Comparison of ENCODE assay signal across 23 cellular contexts in the genomic region with DNA sequence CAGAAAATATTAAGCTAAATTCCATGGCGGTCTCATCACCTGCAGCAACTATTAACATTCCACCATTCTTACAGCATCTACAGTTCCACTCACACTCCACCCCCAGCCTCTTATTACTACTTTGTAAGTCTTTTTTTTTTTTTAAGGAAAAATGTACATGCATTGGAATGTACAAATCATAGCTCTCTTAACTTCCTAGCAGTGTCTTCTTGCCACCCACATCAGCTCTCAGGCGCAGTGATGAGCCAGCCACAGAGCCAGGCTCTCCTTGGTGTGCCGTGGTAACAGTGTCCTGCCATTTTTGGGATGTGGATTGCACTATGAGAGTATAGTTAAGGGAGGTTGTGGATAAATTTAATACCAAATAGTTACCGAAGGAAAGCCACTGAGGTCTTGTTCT. TPM values are rescaled to one million over a fixed set of nuclear protein-coding genes. Genes with fewer than 3 reads are reported as not detected.
DNase-seq lines count a peak whose midpoint lies in the region; ATAC-seq and TF ChIP-seq lines count a peak whose summit lies in the region.
"Had no signal": no experiment of that assay in that cellular context is flagged by ENCODE, and none has a peak within 500 bp of the region (broad histone marks: within the 10 kb centered on the region; RNA-seq: fewer than 3 reads in every experiment).

No MANE protein-coding gene starts in this region.

- TF ChIP-seq CTCF in SK-N-SH (IDR thresholded peaks at IDR 0.05) (no peak), IMR-90 (conservative IDR thresholded peaks at IDR 0.05; ENCODE audit: low read depth, low read length) (no peak), mesothelial cell of epicardium (IDR thresholded peaks at IDR 0.05; ENCODE audit: unreplicated experiment) (no peak)

- no peak overlapping the region for H2BK20ac ChIP-seq in IMR-90 (ENCODE audit: low read depth, low read length)

- H3K27me3 ChIP-seq in SK-N-SH (ENCODE audit: insufficient read depth), result no peaks in the 10 kb centered on the region
- no peaks in the 10 kb centered on the region for H3K27me3 ChIP-seq in IMR-90 (ENCODE audit: control insufficient read depth, insufficient read depth, low read length)
- H3K27me3 ChIP-seq: BLaER1 had no signal

- no peak overlapping the region for H2AK9ac ChIP-seq in IMR-90 (replicated peaks; ENCODE audit: low read depth, low read length, poor library complexity)

- H3K9me3 Mint-ChIP-seq in mesothelial cell of epicardium, result no peaks in the 10 kb centered on the region
- H3K9me3 Mint-ChIP-seq: CD4-positive, CD25-positive, alpha-beta regulatory T cell; CD8-positive, alpha-beta T cell; HFFc6 had no signal

- ATAC-seq in SK-N-SH treated with all-trans-retinoic acid at 6 μM for 48 hours (peak; percentile 32; the same call in 1 of the 3 replicates), IMR-90 (ENCODE audit: low read depth) (peak; percentile 69), HG02642 (IDR thresholded peaks at IDR 0.05; ENCODE audit: poor library complexity, unreplicated experiment) (no peak)
- ATAC-seq: CD8-positive, alpha-beta T cell; GM12878 had no signal

- no peak for DNase-seq in SK-N-SH
- DNase-seq in IMR-90, result peak; percentile 44
- DNase-seq in mesothelial cell of epicardium (ENCODE audit: low spot score in 2 of 2, unreplicated experiment in 2 of 2), result no peak
- DNase-seq in putamen (ENCODE audit: low spot score), result peak; percentile 28
- no peak for DNase-seq in cardiac septum (ENCODE audit: low spot score)
- no peak for DNase-seq in activated CD8-positive, alpha-beta memory T cell treated with anti-CD3 and anti-CD28 coated beads, Interleukin-2, amount 50 U/mL, for 48 hours
- DNase-seq: Caco-2; CD4-positive, CD25-positive, alpha-beta regulatory T cell; CD8-positive, alpha-beta T cell; DMS153; DND-41; EL; GDM1; GOT3; HFFc6 had no signal

- no peak for TF ChIP-seq EP300 in SK-N-SH (IDR thresholded peaks at IDR 0.05; ENCODE audit: borderline replicate concordance in 1 of 2, low read depth in 1 of 2, low read length in 1 of 2)

- H4K5ac ChIP-seq in IMR-90 (ENCODE audit: low read depth, low read length), result no peak overlapping the region

- no peak overlapping the region for H2BK5ac ChIP-seq in IMR-90 (ENCODE audit: low read depth, low read length, poor library complexity, severe bottlenecking)

- TF ChIP-seq RAD21 in SK-N-SH (IDR thresholded peaks at IDR 0.05; ENCODE audit: low read length) (no peak), IMR-90 (IDR thresholded peaks at IDR 0.05; ENCODE audit: low read length) (no peak)

- H3K9me3 ChIP-seq in SK-N-SH (no peaks in the 10 kb centered on the region), IMR-90 (ENCODE audit: control insufficient read depth, insufficient read depth, low read length) (no peaks in the 10 kb centered on the region)
- H3K9me3 ChIP-seq: BLaER1, Caco-2, HAP-1 had no signal

- H3K4me3 ChIP-seq in SK-N-SH (ENCODE audit: low read depth in 2 of 2, low read length in 1 of 2), result no peak overlapping the region
- no peak overlapping the region for H3K4me3 ChIP-seq in IMR-90 (ENCODE audit: insufficient read depth, low read depth, low read length)
- H3K4me3 ChIP-seq: BLaER1, GM12878, HAP-1 had no signal

- H2BK120ac ChIP-seq in IMR-90 (ENCODE audit: low read depth, low read length), result no peak overlapping the region

- H4K8ac ChIP-seq in IMR-90 (ENCODE audit: low read depth in 2 of 2, low read length in 2 of 2), result no peak overlapping the region

- H2AFZ ChIP-seq in SK-N-SH (ENCODE audit: low read depth) (no peak overlapping the region), IMR-90 (replicated peaks; ENCODE audit: low read length, poor library complexity) (no peak overlapping the region)

- H3K36me3 Mint-ChIP-seq in mesothelial cell of epicardium, result no peaks in the 10 kb centered on the region
- H3K36me3 Mint-ChIP-seq: CD4-positive, CD25-positive, alpha-beta regulatory T cell; CD8-positive, alpha-beta T cell had no signal

- H3K79me2 ChIP-seq in SK-N-SH (ENCODE audit: insufficient read depth), result peaks cover 31% of the 10 kb centered on the region

- H3K9ac ChIP-seq in SK-N-SH (no peak overlapping the region), IMR-90 (ENCODE audit: low read depth, low read length) (no peak overlapping the region)
- H3K9ac ChIP-seq: BLaER1 had no signal

- H3K4ac ChIP-seq in IMR-90 (ENCODE audit: low read depth, low read length), result no peak overlapping the region

- intact Hi-C loops in IMR-90 (cut with micrococcal nuclease), result no loop called here
- intact Hi-C loops in cardiac septum (cut with DNase I), result no loop called here

- no peaks in the 10 kb centered on the region for H3K27me3 Mint-ChIP-seq in mesothelial cell of epicardium (ENCODE audit: low read depth)
- H3K27me3 Mint-ChIP-seq: B cell; CD4-positive, CD25-positive, alpha-beta regulatory T cell had no signal

- no peak overlapping the region for H2BK15ac ChIP-seq in IMR-90 (ENCODE audit: low read depth, low read length)

- H3K27ac Mint-ChIP-seq in mesothelial cell of epicardium, result peak overlapping the region; percentile 74
- H3K27ac Mint-ChIP-seq: B cell; CD4-positive, CD25-positive, alpha-beta regulatory T cell; CD8-positive, alpha-beta T cell; HFFc6 had no signal

- no peak overlapping the region for H3K4me3 Mint-ChIP-seq in mesothelial cell of epicardium
- H3K4me3 Mint-ChIP-seq: B cell; CD8-positive, alpha-beta T cell; HFFc6 had no signal

- peaks cover 0 to 3% of the 10 kb centered on the region in 2 experiments for H3K36me3 ChIP-seq in SK-N-SH (replicated peaks in 1 of 2; ENCODE audit: control insufficient read depth in 1 of 2, insufficient read depth in 2 of 2, low read length in 1 of 2)
- H3K36me3 ChIP-seq in IMR-90 (ENCODE audit: control insufficient read depth, insufficient read depth, low read length), result peaks cover 11% of the 10 kb centered on the region

- in situ Hi-C loops in IMR-90 (cut with MboI; ENCODE audit: low sequenced_read_pairs), result no loop called here

- H3F3A ChIP-seq in SK-N-SH (replicated peaks; ENCODE audit: insufficient read depth), result no peaks in the 10 kb centered on the region

- WGBS in SK-N-SH (ENCODE audit: low lambda C conversion rate), result 90% methylated on average over 4 of the region's 4 CpGs
- WGBS in IMR-90 (ENCODE audit: extremely low coverage in 2 of 2, insufficient read length in 1 of 2), 2 experiments, result no CpG with 5 or more reads among the region's 4 CpGs

- no peak overlapping the region for H3K56ac ChIP-seq in IMR-90 (ENCODE audit: extremely low read depth, insufficient read depth, low read length)

- dilution Hi-C loops in IMR-90 (cut with HindIII; ENCODE audit: low sequenced_read_pairs, unreplicated experiment), result no loop called here

- peaks cover 17% of the 10 kb centered on the region; the same call in 1 of the 2 replicates for H4K20me1 ChIP-seq in SK-N-SH (ENCODE audit: insufficient read depth)
- H4K20me1 ChIP-seq in IMR-90 (ENCODE audit: insufficient read depth, low read length), result peaks cover 86% of the 10 kb centered on the region

- H3K14ac ChIP-seq in IMR-90 (replicated peaks; ENCODE audit: low read depth, low read length), result peak overlapping the region; percentile 75; the same call in 1 of the 2 replicates

- no peaks in the 10 kb centered on the region for H3K9me2 ChIP-seq in SK-N-SH

- H3K9me1 ChIP-seq in IMR-90 (ENCODE audit: insufficient read depth, low read length), result peaks cover 15% of the 10 kb centered on the region

- POLR2A ChIA-PET in SK-N-SH (lab: Yijun Ruan, JAX) (no interaction called here), IMR-90 (lab: Charles Lee; ENCODE audit: unreplicated experiment) (no interaction called here)

- H3K4me2 ChIP-seq in SK-N-SH, result no peak overlapping the region
- H3K4me2 ChIP-seq in IMR-90 (ENCODE audit: low read depth, low read length), result no peak overlapping the region
- H3K4me2 ChIP-seq: BLaER1 had no signal

- no peak for TF ChIP-seq POLR2A in IMR-90 (IDR thresholded peaks at IDR 0.05; ENCODE audit: low read depth, low read length)

- H3K27ac ChIP-seq in SK-N-SH (ENCODE audit: low read depth in 2 of 2, low read length in 1 of 2) (no peak overlapping the region), IMR-90 (ENCODE audit: insufficient read depth, low read length) (no peak overlapping the region)
- H3K27ac ChIP-seq: 22Rv1, BLaER1, C4-2B had no signal

- H3K4me1 Mint-ChIP-seq in mesothelial cell of epicardium, result peaks cover 12% of the 10 kb centered on the region
- H3K4me1 Mint-ChIP-seq: B cell had no signal

- peaks cover 40 to 89% of the 10 kb centered on the region in 2 experiments for H3K79me1 ChIP-seq in IMR-90 (ENCODE audit: low read depth in 1 of 2, low read length in 2 of 2)

- no peak overlapping the region for H4K91ac ChIP-seq in IMR-90 (ENCODE audit: insufficient read depth, low read depth, low read length)

- H3K4me1 ChIP-seq in SK-N-SH (ENCODE audit: control insufficient read depth in 1 of 2, insufficient read depth in 2 of 2, low read depth in 1 of 2, low read length in 1 of 2) (no peaks in the 10 kb centered on the region), IMR-90 (ENCODE audit: control insufficient read depth, insufficient read depth, low read length) (peaks cover 2% of the 10 kb centered on the region; the same call in 1 of the 2 replicates)

- BruUV-seq in IMR-90 (replicated peaks; lab: Mats Ljungman, UMichigan), result no TSS peak

- no peak overlapping the region for H2AK5ac ChIP-seq in IMR-90 (ENCODE audit: low read depth, low read length)

- H3K18ac ChIP-seq in IMR-90 (ENCODE audit: low read depth, low read length), result no peak overlapping the region

- CTCF ChIA-PET in SK-N-SH (lab: Yijun Ruan, JAX) (interaction anchor here (0.7 to 1.5 kb wide), 3 partner anchors 63 to 872 kb away, joined by 3 to 4 read pairs (median 4); no protein-coding TSS in a partner anchor), IMR-90 (lab: Yijun Ruan, JAX) (interaction anchor here (0.6 kb wide), 1 partner anchor 274 kb away, joined by 3 read pairs; no protein-coding TSS in a partner anchor)

- no peak overlapping the region; the same call in 1 of the 2 replicates for H3K23ac ChIP-seq in IMR-90 (ENCODE audit: low read depth, low read length)

TF ChIP-seq in SK-N-SH, 30 proteins besides CTCF, POLR2A, EP300 and RAD21:
- TF ChIP-seq NRF1 (IDR thresholded peaks at IDR 0.05; ENCODE audit: low read depth, low read length), result no peak

TF ChIP-seq in IMR-90, 13 proteins besides CTCF, POLR2A, EP300 and RAD21 (continues in another document):
- TF ChIP-seq RCOR1 (IDR thresholded peaks at IDR 0.05; ENCODE audit: insufficient replicate concordance, low read length), result no peak

RNA-seq across cellular contexts. Expression of a gene that starts 17.8 kb away (rescaled TPM):
- polyA plus RNA-seq in SK-N-SH (2012; rRNA removed), result 9.2 and 11.7 TPM in 2 replicates
- 12.4 and 16.0 TPM in 2 replicates for polyA plus RNA-seq in SK-N-SH (2012; cell fraction: cytosol; rRNA removed)
- 4.1 and 7.8 TPM in 2 replicates for polyA plus RNA-seq in SK-N-SH (2012; cell fraction: nucleus; rRNA removed)
- 5.3 and 5.4 TPM in 2 replicates for total RNA-seq in IMR-90 (2012; rRNA removed)
- 10.3 TPM in 2 replicates for polyA plus RNA-seq in IMR-90 (2012; rRNA removed)
- polyA plus RNA-seq in IMR-90 (2012; cell fraction: cytosol; rRNA removed), result 6.5 and 8.3 TPM in 2 replicates
- 4.5 and 10.1 TPM in 2 replicates for polyA plus RNA-seq in IMR-90 (2012; cell fraction: nucleus; rRNA removed; ENCODE audit: low replicate concordance)
- 17.0 to 18.0 TPM (median 17.9 TPM) in 3 replicates for total RNA-seq in mesothelial cell of epicardium
- 8.5 TPM for total RNA-seq in cardiac septum

Comparison
In these comparisons a context has a peak if more than half of its experiments do, and no peak if none do; other contexts are left out.
1. DNase-seq: peak in IMR-90 (single experiment) and putamen (single experiment); none in SK-N-SH (single experiment), mesothelial cell of epicardium (0 of 2), cardiac septum (single experiment) and activated CD8-positive, alpha-beta memory T cell treated with anti-CD3 and anti-CD28 coated beads, Interleukin-2, amount 50 U/mL, for 48 hours (single experiment).